ENCODE assay signal across 17 cellular contexts in genomic region chr18:35948080-35948479, GRCh38.
DNase-seq lines count a peak whose midpoint lies in the region; ATAC-seq and TF ChIP-seq lines count a peak whose summit lies in the region.
"Had no signal": no experiment of that assay in that cellular context is flagged by ENCODE, and none has a peak within 500 bp of the region (broad histone marks: within the 10 kb centered on the region; RNA-seq: fewer than 3 reads in every experiment).

No MANE protein-coding gene starts in this region.

- H3K27ac Mint-ChIP-seq in activated T-helper 1 cell treated with anti-CD3 and anti-CD28 coated beads, Interleukin-12 subunit alpha, Interleukin-12 subunit beta, Interleukin-2, Interleukin-4 antibody, amounts not matched to agents 30 ng/mL and 10 ng/mL and 1 ng/mL, durations not matched to agents 14 hours and 24 hours and 36 hours, result no peak overlapping the region
- H3K27ac Mint-ChIP-seq: B cell; CD8-positive, alpha-beta T cell; IgD-negative memory B cell had no signal

- H3K27ac ChIP-seq in HEK293 (ENCODE audit: extremely low read depth, low read depth, low read length) (no peak overlapping the region), Panc1 (ENCODE audit: low read length) (peak overlapping the region; percentile 44), testis (peak overlapping the region; percentile 39 to 92)
- H3K27ac ChIP-seq: BLaER1 treated with 17β-estradiol and CSF1 and Interleukin-3, amounts not matched to agents 10 nM and 100 nM; GM23248 had no signal

- no peaks in the 10 kb centered on the region for H3K9me3 Mint-ChIP-seq in activated T-helper 1 cell treated with anti-CD3 and anti-CD28 coated beads, Interleukin-12 subunit alpha, Interleukin-12 subunit beta, Interleukin-2, Interleukin-4 antibody, amounts not matched to agents 30 ng/mL and 10 ng/mL and 1 ng/mL, durations not matched to agents 14 hours and 24 hours and 36 hours
- H3K9me3 Mint-ChIP-seq: CD8-positive, alpha-beta T cell had no signal

- POLR2A ChIA-PET in HEK293 (lab: Yijun Ruan, JAX), result no interaction called here
- POLR2A ChIA-PET in Panc1 (lab: Charles Lee), result no interaction called here

- H3K36me3 ChIP-seq in ES-I3 (ENCODE audit: insufficient read depth, low read length) (0 out of 2 replicates have a peak, but pooled peaks cover 6% of the 10 kb centered on the region), HEK293 (ENCODE audit: control insufficient read depth in 2 of 2, insufficient read depth in 1 of 2, low read length in 2 of 2) (no peaks in the 10 kb centered on the region), Panc1 (ENCODE audit: control insufficient read depth, insufficient read depth, low read length) (no peaks in the 10 kb centered on the region), testis (ENCODE audit: low read depth, missing control alignments) (no peaks in the 10 kb centered on the region)
- H3K36me3 ChIP-seq: BLaER1 treated with 17β-estradiol and CSF1 and Interleukin-3, amounts not matched to agents 10 nM and 100 nM had no signal

- no peaks in the 10 kb centered on the region for H3K36me3 Mint-ChIP-seq in activated T-helper 1 cell treated with anti-CD3 and anti-CD28 coated beads, Interleukin-12 subunit alpha, Interleukin-12 subunit beta, Interleukin-2, Interleukin-4 antibody, amounts not matched to agents 30 ng/mL and 10 ng/mL and 1 ng/mL, durations not matched to agents 14 hours and 24 hours and 36 hours (ENCODE audit: low read depth)
- H3K36me3 Mint-ChIP-seq: CD8-positive, alpha-beta T cell; IgD-negative memory B cell had no signal

- DNase-seq in Panc1 (ENCODE audit: low read depth, low spot score), result no peak
- no peak for DNase-seq in testis
- DNase-seq in activated T-helper 1 cell treated with anti-CD3 and anti-CD28 coated beads, Interleukin-12 subunit alpha, Interleukin-12 subunit beta, Interleukin-2, Interleukin-4 antibody, amounts not matched to agents 30 ng/mL and 10 ng/mL and 1 ng/mL, durations not matched to agents 14 hours and 24 hours and 36 hours (ENCODE audit: low spot score), result no peak
- DNase-seq: 8988T; Calu3; CD8-positive, alpha-beta T cell; DMS79 treated with DMSO at 0.1 percent for 48 hours; GM23248; KBM-7 had no signal

- peak overlapping the region; percentile 98; the same call in 1 of the 2 replicates for H3K9ac ChIP-seq in ES-I3 (ENCODE audit: low read depth, low read length)
- H3K9ac ChIP-seq: BLaER1 treated with 17β-estradiol and CSF1 and Interleukin-3, amounts not matched to agents 10 nM and 100 nM; GM23248 had no signal

- ATAC-seq in Panc1 (no peak), GM19035 (IDR thresholded peaks at IDR 0.05; ENCODE audit: unreplicated experiment) (no peak), GM19328 (IDR thresholded peaks at IDR 0.05; ENCODE audit: unreplicated experiment) (no peak)
- ATAC-seq: CD8-positive, alpha-beta T cell; GM12878 had no signal

- H3K27me3 ChIP-seq in Panc1 (ENCODE audit: control insufficient read depth, insufficient read depth, low read length) (no peaks in the 10 kb centered on the region), testis (no peaks in the 10 kb centered on the region)
- H3K27me3 ChIP-seq: BLaER1 treated with 17β-estradiol and CSF1 and Interleukin-3, amounts not matched to agents 10 nM and 100 nM had no signal

- peaks cover 12% of the 10 kb centered on the region for H3K27me3 Mint-ChIP-seq in activated T-helper 1 cell treated with anti-CD3 and anti-CD28 coated beads, Interleukin-12 subunit alpha, Interleukin-12 subunit beta, Interleukin-2, Interleukin-4 antibody, amounts not matched to agents 30 ng/mL and 10 ng/mL and 1 ng/mL, durations not matched to agents 14 hours and 24 hours and 36 hours (ENCODE audit: insufficient read depth)

- H3K9me3 ChIP-seq in ES-I3 (ENCODE audit: control insufficient read depth, insufficient read depth, low read length) (no peaks in the 10 kb centered on the region; the same call in 1 of the 2 replicates), HEK293 (ENCODE audit: control insufficient read depth, insufficient read depth, low read depth, low read length) (no peaks in the 10 kb centered on the region), Panc1 (ENCODE audit: control insufficient read depth, insufficient read depth, low read depth, low read length) (no peaks in the 10 kb centered on the region), testis (no peaks in the 10 kb centered on the region)

- no peak overlapping the region for H3K4me3 Mint-ChIP-seq in activated T-helper 1 cell treated with anti-CD3 and anti-CD28 coated beads, Interleukin-12 subunit alpha, Interleukin-12 subunit beta, Interleukin-2, Interleukin-4 antibody, amounts not matched to agents 30 ng/mL and 10 ng/mL and 1 ng/mL, durations not matched to agents 14 hours and 24 hours and 36 hours
- H3K4me3 Mint-ChIP-seq: CD8-positive, alpha-beta T cell; IgD-negative memory B cell had no signal

- intact Hi-C loops in Panc1 (cut with micrococcal nuclease; ENCODE audit: unreplicated experiment) (no loop called here), testis (cut with DNase I; ENCODE audit: low total_unique reads) (no loop called here)
- intact Hi-C loops in activated T-helper 1 cell treated with anti-CD3 and anti-CD28 coated beads, Interleukin-12 subunit alpha, Interleukin-12 subunit beta, Interleukin-2, Interleukin-4 antibody, amounts not matched to agents 30 ng/mL and 10 ng/mL and 1 ng/mL, durations not matched to agents 14 hours and 24 hours and 36 hours (cut with micrococcal nuclease), result no loop called here

- peaks cover 11% of the 10 kb centered on the region for H3K4me1 Mint-ChIP-seq in activated T-helper 1 cell treated with anti-CD3 and anti-CD28 coated beads, Interleukin-12 subunit alpha, Interleukin-12 subunit beta, Interleukin-2, Interleukin-4 antibody, amounts not matched to agents 30 ng/mL and 10 ng/mL and 1 ng/mL, durations not matched to agents 14 hours and 24 hours and 36 hours (ENCODE audit: low read depth)

- in situ Hi-C loops in Panc1 (cut with HindIII; ENCODE audit: low pct_unique_long_range_greater_than_20kb, low sequenced_read_pairs), result no loop called here

- H3K4me1 ChIP-seq in ES-I3 (ENCODE audit: insufficient read depth, low read length) (peaks cover 9% of the 10 kb centered on the region), HEK293 (ENCODE audit: control insufficient read depth, insufficient read depth, low read length) (no peaks in the 10 kb centered on the region), Panc1 (ENCODE audit: control insufficient read depth, insufficient read depth, low read length) (peaks cover 7% of the 10 kb centered on the region), testis (no peaks in the 10 kb centered on the region)

- H3K4me3 ChIP-seq in HEK293 (ENCODE audit: low read depth, low read length) (no peak overlapping the region), Panc1 (ENCODE audit: low read depth in 2 of 2, low read length in 2 of 2) (no peak overlapping the region; a peak in 1 of 4 replicates), testis (no peak overlapping the region)
- H3K4me3 ChIP-seq: BLaER1 treated with 17β-estradiol and CSF1 and Interleukin-3, amounts not matched to agents 10 nM and 100 nM; GM12878; GM23248 had no signal

- 46 to 54% methylated on average over 3 of the region's 3 CpGs for whole genome bisulfite sequencing in testis, 2 donors

- no TSS peak for BruUV-seq in Panc1 (replicated peaks; lab: Mats Ljungman, UMichigan)

- TF ChIP-seq POLR2A in testis (IDR thresholded peaks at IDR 0.05), result no peak

- CTCF ChIA-PET in HEK293 (lab: Yijun Ruan, JAX), result interaction anchor here (0.7 to 1.0 kb wide), 7 partner anchors 10 to 210 kb away, joined by 3 to 4 read pairs (median 3); no protein-coding TSS in a partner anchor
- CTCF ChIA-PET in Panc1 (lab: Charles Lee), result no interaction called here

- no peak for TF ChIP-seq CTCF in HEK293 (tag by site-specific recombination; IDR thresholded peaks at IDR 0.05)
- TF ChIP-seq CTCF in Panc1 (IDR thresholded peaks at IDR 0.05), result no peak
- TF ChIP-seq CTCF in testis (IDR thresholded peaks at IDR 0.05), result no peak

TF ChIP-seq in HEK293, 187 proteins besides CTCF, POLR2A, EP300 and RAD21:
- TF ChIP-seq HOXC10 (CRISPR knock-in tag; IDR thresholded peaks at IDR 0.05) (no peak), ZFHX2 (tag by site-specific recombination; conservative IDR thresholded peaks at IDR 0.05) (peak; percentile 65), ZNF398 (tag by site-specific recombination; IDR thresholded peaks at IDR 0.05) (peak; percentile 25; the same call in 1 of the 2 replicates), EGR2 (tag by site-specific recombination; IDR thresholded peaks at IDR 0.05; ENCODE audit: low read depth) (peak; percentile 35; the same call in 1 of the 2 replicates), GLIS1 (tag by site-specific recombination; IDR thresholded peaks at IDR 0.05) (no peak)
TF ChIP-seq in HEK293: peak in this region for 3.
